25 cellular contexts compared by ENCODE assay signal in genomic region chr11:85656777-85657176, GRCh38. TPM values are rescaled to one million over a fixed set of nuclear protein-coding genes. Genes with fewer than 3 reads are reported as not detected.
"Had no signal": no experiment of that assay in that cellular context is flagged by ENCODE, and none has a peak within 500 bp of the region (broad histone marks: within the 10 kb centered on the region; RNA-seq: fewer than 3 reads in every experiment).

No MANE protein-coding gene starts in this region.

- DNase-seq: activated B cell treated with CpG ODN at 0.5 μM for 24 hours; activated CD4-positive, alpha-beta T cell treated with anti-CD3 and anti-CD28 coated beads, Interleukin-2, amount 50 U/mL, for 4 hours; activated gamma-delta T cell; activated T-cell treated with anti-CD3 and anti-CD28 coated beads, Interleukin-2, amount 50 U/mL, for 4 hours; aorta; heart left ventricle; left lung; mammary epithelial cell; mucosa of descending colon; naive B cell; stimulated activated CD4-positive, alpha-beta T cell treated with anti-CD3 and anti-CD28 coated beads, Interleukin-2, amount 100 ng/mL, for 24 hours; SW 1271; transverse colon; uterus had no signal

- H3K27ac Mint-ChIP-seq: activated B cell treated with CpG ODN at 0.5 μM for 24 hours; stimulated activated naive CD8-positive, alpha-beta T cell treated with anti-CD3 and anti-CD28 coated beads, Interleukin-15, Interleukin-2, amounts not matched to agents 100 ng/mL and 50 ng/mL, for 24 hours; T-helper 2 cell treated with Interferon-gamma antibody and Interleukin-4, amounts not matched to agents 5 μg/mL and 100 μg/mL, for 36 hours had no signal

- H3K36me3 ChIP-seq: prostate gland, uterus had no signal

- FAIRE-seq: endothelial cell of umbilical vein, TTC549 had no signal

- H3K27me3 ChIP-seq: esophagus muscularis mucosa, gastroesophageal sphincter, heart left ventricle, left lung, right atrium auricular region, transverse colon, uterus had no signal

- H3K4me1 ChIP-seq: prostate gland had no signal

- H3K27me3 Mint-ChIP-seq: activated B cell treated with CpG ODN at 0.5 μM for 24 hours; naive B cell; stimulated activated naive CD8-positive, alpha-beta T cell treated with anti-CD3 and anti-CD28 coated beads, Interleukin-15, Interleukin-2, amounts not matched to agents 100 ng/mL and 50 ng/mL, for 24 hours had no signal

- H3K4me3 Mint-ChIP-seq: activated B cell treated with CpG ODN at 0.5 μM for 24 hours; activated T-cell treated with anti-CD3 and anti-CD28 coated beads, Interleukin-2, amount 50 U/mL, for 4 hours; stimulated activated naive CD8-positive, alpha-beta T cell treated with anti-CD3 and anti-CD28 coated beads, Interleukin-15, Interleukin-2, amounts not matched to agents 100 ng/mL and 50 ng/mL, for 24 hours; T-helper 2 cell treated with Interferon-gamma antibody and Interleukin-4, amounts not matched to agents 5 μg/mL and 100 μg/mL, for 36 hours had no signal

- H3K9me3 ChIP-seq: esophagus muscularis mucosa, gastroesophageal sphincter, heart left ventricle, left lung, mucosa of descending colon, prostate gland, right atrium auricular region, transverse colon, uterus had no signal

- H3K9me3 Mint-ChIP-seq: activated B cell treated with CpG ODN at 0.5 μM for 24 hours; activated T-cell treated with anti-CD3 and anti-CD28 coated beads, Interleukin-2, amount 50 U/mL, for 4 hours; naive B cell; stimulated activated naive CD8-positive, alpha-beta T cell treated with anti-CD3 and anti-CD28 coated beads, Interleukin-15, Interleukin-2, amounts not matched to agents 100 ng/mL and 50 ng/mL, for 24 hours; T-helper 2 cell treated with Interferon-gamma antibody and Interleukin-4, amounts not matched to agents 5 μg/mL and 100 μg/mL, for 36 hours had no signal

- H3K27ac ChIP-seq: coronary artery, esophagus muscularis mucosa, gastroesophageal sphincter, heart left ventricle, left lung, prostate gland, right atrium auricular region, transverse colon, uterus had no signal

- ATAC-seq: activated T-cell treated with anti-CD3 and anti-CD28 coated beads, Interleukin-2, amount 50 U/mL, for 4 hours; gastroesophageal sphincter; heart left ventricle; left lung; mucosa of descending colon had no signal

- H3K4me3 ChIP-seq: coronary artery, esophagus muscularis mucosa, gastroesophageal sphincter, heart left ventricle, left lung, mucosa of descending colon, prostate gland, right atrium auricular region, transverse colon, uterus had no signal

RNA-seq across cellular contexts. Expression of gene CCDC89, which starts 29.2 kb away (rescaled TPM):
- total RNA-seq: activated B cell treated with CpG ODN at 0.5 μM for 24 hours; activated T-cell treated with anti-CD3 and anti-CD28 coated beads, Interleukin-2, amount 50 U/mL, for 4 hours; endothelial cell of umbilical vein; osteocyte had no signal

RNA-seq across cellular contexts. Expression of gene DLG2, which starts 29.6 kb away (rescaled TPM):
- total RNA-seq: SK-MEL-5 had no signal
